18 cellular contexts compared by ENCODE assay signal in the genomic region with DNA sequence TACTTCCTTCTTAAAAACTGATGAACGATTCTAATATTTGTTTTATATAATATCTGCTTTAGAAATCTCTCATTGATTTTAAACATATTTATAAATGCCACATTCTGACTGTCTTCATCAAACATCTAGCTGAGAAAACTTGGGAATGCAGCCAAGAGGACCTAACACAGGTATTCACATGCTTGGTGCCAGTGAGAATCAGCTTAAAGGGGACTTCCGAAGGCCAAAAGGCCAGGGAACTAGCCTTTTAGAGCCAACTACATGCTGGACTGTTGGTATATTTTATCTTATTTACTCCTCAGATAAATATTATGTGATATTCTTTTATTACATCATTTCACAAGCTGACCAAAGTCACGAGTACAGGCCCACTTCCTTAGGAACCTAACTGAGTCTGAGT. TPM values are rescaled to one million over a fixed set of nuclear protein-coding genes. Genes with fewer than 3 reads are reported as not detected.
A peak's percentile ranks its signal among the peaks of the same experiment; 100 is the strongest.
DNase-seq lines count a peak whose midpoint lies in the region; ATAC-seq and TF ChIP-seq lines count a peak whose summit lies in the region.
"Had no signal": no experiment of that assay in that cellular context is flagged by ENCODE, and none has a peak within 500 bp of the region (broad histone marks: within the 10 kb centered on the region; RNA-seq: fewer than 3 reads in every experiment).

No MANE protein-coding gene starts in this region.

- H3K4me2 ChIP-seq in Karpas-422 (ENCODE audit: low read depth, low read length, poor library complexity, severe bottlenecking), result no peak overlapping the region
- H3K4me2 ChIP-seq: BLaER1 treated with 17β-estradiol and CSF1 and Interleukin-3, amounts not matched to agents 10 nM and 100 nM; neural progenitor cell had no signal

- WGBS in aorta, 2 donors, result 32 to 37% methylated on average over 3 of the region's 3 CpGs
- WGBS in ovary, 3 donors, result 67 to 78% (median 76%) methylated on average over 3 of the region's 3 CpGs

- H3K9ac ChIP-seq in rectal smooth muscle tissue (ENCODE audit: low read length) (no peak overlapping the region), Karpas-422 (ENCODE audit: low read length) (no peak overlapping the region)
- H3K9ac ChIP-seq: BLaER1 treated with 17β-estradiol and CSF1 and Interleukin-3, amounts not matched to agents 10 nM and 100 nM; neural progenitor cell had no signal

- no peaks in the 10 kb centered on the region for H3K79me2 ChIP-seq in Karpas-422 (ENCODE audit: low read length)

- no peaks in the 10 kb centered on the region for H4K20me1 ChIP-seq in Karpas-422 (ENCODE audit: insufficient read depth, low read depth, low read length)
- H4K20me1 ChIP-seq: BLaER1 treated with 17β-estradiol and CSF1 and Interleukin-3, amounts not matched to agents 10 nM and 100 nM had no signal

- intact Hi-C loops in left ventricle myocardium inferior (cut with micrococcal nuclease) (no loop called here), left cardiac atrium (cut with DNase I) (no loop called here), aorta (cut with DNase I) (no loop called here), ovary (cut with DNase I) (no loop called here)

- H3K4me1 ChIP-seq in left ventricle myocardium inferior (peaks cover 13% of the 10 kb centered on the region), rectal smooth muscle tissue (ENCODE audit: control insufficient read depth, insufficient read depth, low read length) (peaks cover 17% of the 10 kb centered on the region), aorta (ENCODE audit: control insufficient read depth in 1 of 2, insufficient read depth in 2 of 2, low read length in 2 of 2) (peaks cover 0 to 2% of the 10 kb centered on the region in 2 donors), Karpas-422 (ENCODE audit: low read length) (no peaks in the 10 kb centered on the region), ovary (ENCODE audit: insufficient read depth) (peaks cover 2% of the 10 kb centered on the region)
- H3K4me1 ChIP-seq: BLaER1 treated with 17β-estradiol and CSF1 and Interleukin-3, amounts not matched to agents 10 nM and 100 nM had no signal

- no peak overlapping the region for H2AFZ ChIP-seq in Karpas-422 (ENCODE audit: low read length)
- H2AFZ ChIP-seq: neural progenitor cell had no signal

- H3K9me3 ChIP-seq in left ventricle myocardium inferior (replicated peaks) (no peaks in the 10 kb centered on the region), aorta (ENCODE audit: control insufficient read depth, low read length) (no peaks in the 10 kb centered on the region), Karpas-422 (ENCODE audit: low read length) (no peaks in the 10 kb centered on the region), ovary (no peaks in the 10 kb centered on the region)

- DNase-seq in left ventricle myocardium inferior, result no peak
- no peak for DNase-seq in left cardiac atrium
- peak; percentile 7 for DNase-seq in islet precursor cell
- no peak for DNase-seq in aorta
- DNase-seq in Karpas-422, result no peak
- no peak for DNase-seq in ovary
- DNase-seq: amygdala, endodermal cell, kidney, NCI-H1436 treated with DMSO at 0.1 percent for 48 hours, NCI-H526 treated with DMSO at 0.1 percent for 48 hours, SHP77 treated with DMSO at 0.1 percent for 48 hours had no signal

- TF ChIP-seq POLR2A in ovary (IDR thresholded peaks at IDR 0.05), result no peak

- H3K27ac ChIP-seq in left ventricle myocardium inferior (replicated peaks) (peak overlapping the region; percentile 47), rectal smooth muscle tissue (ENCODE audit: low read depth, low read length) (peak overlapping the region; percentile 25), aorta (ENCODE audit: low read depth in 1 of 2, low read length in 2 of 2) (peak overlapping the region; percentile 92 to 97), Karpas-422 (ENCODE audit: low read length) (no peak overlapping the region), ovary (peak overlapping the region in 1 of 2 donors; percentile 54)
- H3K27ac ChIP-seq: BLaER1 treated with 17β-estradiol and CSF1 and Interleukin-3, amounts not matched to agents 10 nM and 100 nM; neural progenitor cell had no signal

- ATAC-seq in left cardiac atrium (no peak), aorta (ENCODE audit: low FRiP score) (no peak), HG03521 (IDR thresholded peaks at IDR 0.05; ENCODE audit: unreplicated experiment) (no peak)
- ATAC-seq: stimulated activated memory B cell treated with anti-CD40 and anti-IgM and Interleukin-4, amounts not matched to agents 10 μg/mL and 1 μg/mL and 100 μg/mL, for 72 hours had no signal

- no peak overlapping the region for H3K4me3 ChIP-seq in left ventricle myocardium inferior
- H3K4me3 ChIP-seq in rectal smooth muscle tissue (ENCODE audit: low read length), result no peak overlapping the region
- H3K4me3 ChIP-seq in aorta (ENCODE audit: low read length in 2 of 2), result no peak overlapping the region
- H3K4me3 ChIP-seq in Karpas-422 (ENCODE audit: low read length), result no peak overlapping the region
- no peak overlapping the region for H3K4me3 ChIP-seq in ovary
- H3K4me3 ChIP-seq: BLaER1 treated with 17β-estradiol and CSF1 and Interleukin-3, amounts not matched to agents 10 nM and 100 nM; neural progenitor cell had no signal

- no peaks in the 10 kb centered on the region for H3K9me2 ChIP-seq in Karpas-422 (replicated peaks; ENCODE audit: insufficient read depth, low read length)

- TF ChIP-seq CTCF in left ventricle myocardium inferior (IDR thresholded peaks at IDR 0.05; ENCODE audit: borderline replicate concordance) (no peak), ovary (IDR thresholded peaks at IDR 0.05) (no peak)

- no peak for TF ChIP-seq EP300 in ovary (IDR thresholded peaks at IDR 0.05)

- H3K27me3 ChIP-seq in left ventricle myocardium inferior (ENCODE audit: low read depth) (no peaks in the 10 kb centered on the region), rectal smooth muscle tissue (ENCODE audit: control insufficient read depth, insufficient read depth, low read length) (no peaks in the 10 kb centered on the region), aorta (ENCODE audit: control insufficient read depth in 1 of 2, insufficient read depth in 2 of 2, low read length in 1 of 2) (no peaks in the 10 kb centered on the region), Karpas-422 (ENCODE audit: low read length) (no peaks in the 10 kb centered on the region), ovary (no peaks in the 10 kb centered on the region)
- H3K27me3 ChIP-seq: BLaER1 treated with 17β-estradiol and CSF1 and Interleukin-3, amounts not matched to agents 10 nM and 100 nM; neural progenitor cell had no signal

- H3K36me3 ChIP-seq in left ventricle myocardium inferior (no peaks in the 10 kb centered on the region), rectal smooth muscle tissue (ENCODE audit: control insufficient read depth, insufficient read depth, low read length) (no peaks in the 10 kb centered on the region), aorta (ENCODE audit: control insufficient read depth in 1 of 2, insufficient read depth in 2 of 2, low read length in 1 of 2) (no peaks in the 10 kb centered on the region), Karpas-422 (ENCODE audit: insufficient read depth, low read length) (no peaks in the 10 kb centered on the region), ovary (no peaks in the 10 kb centered on the region)
- H3K36me3 ChIP-seq: BLaER1 treated with 17β-estradiol and CSF1 and Interleukin-3, amounts not matched to agents 10 nM and 100 nM; neural progenitor cell had no signal

RNA-seq across cellular contexts. Expression of a gene that starts 41.0 kb away (rescaled TPM):
- total RNA-seq in left ventricle myocardium inferior (308 TPM), left cardiac atrium (100 to 1,000 TPM; 319 to 692 TPM), aorta (100 to 1,000 TPM; 411 to 805 TPM), ovary (100 to 1,000 TPM in 3 of 7 donors, 10 to 100 TPM in 4; 40.9 to 220 (median 78.7) TPM)
- polyA plus RNA-seq in aorta (100 to 1,000 TPM; 299 to 481 TPM), ovary (100 to 1,000 TPM in 1 of 2 donors, 10 to 100 TPM in 1; 49.5 to 146 TPM)
- total RNA-seq in Karpas-422 (2014; rRNA removed; shearing (Covaris generic); ENCODE audit: low replicate concordance), result not detected in 2 replicates
- total RNA-seq: A673 had no signal

Comparison
In these comparisons a context has a peak if more than half of its experiments do, and no peak if none do; other contexts are left out.
1. RNA of a gene that starts 41.0 kb away (total RNA-seq): 411 to 805 TPM in aorta, 319 to 692 TPM in left cardiac atrium, 308 TPM in left ventricle myocardium inferior (single experiment) and 40.9 to 220 TPM in ovary; not detected in Karpas-422; every median in the first group is over 10 times any median in the second.